11 cellular contexts compared by ENCODE assay signal in the genomic region with DNA sequence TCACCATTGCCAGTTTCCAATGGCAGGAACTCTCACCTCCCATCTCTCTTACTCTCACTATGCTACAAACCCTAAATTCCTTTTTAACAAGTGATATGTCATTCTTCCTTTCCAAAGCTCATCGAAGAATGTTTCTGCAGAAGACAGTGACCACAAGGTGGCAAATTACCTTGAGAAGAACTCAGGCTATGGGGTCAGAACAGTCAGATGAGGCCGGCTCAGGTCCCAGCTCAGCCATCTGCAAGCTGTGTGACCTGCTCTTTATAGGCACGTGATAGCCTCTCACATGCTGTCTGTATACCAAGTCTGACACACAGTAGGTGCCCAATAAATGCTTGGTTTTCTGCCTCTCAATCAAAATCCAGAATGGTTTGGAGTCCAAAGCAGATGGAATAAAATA.
DNase-seq lines count a peak whose midpoint lies in the region; ATAC-seq and TF ChIP-seq lines count a peak whose summit lies in the region.
"Had no signal": no experiment of that assay in that cellular context is flagged by ENCODE, and none has a peak within 500 bp of the region (broad histone marks: within the 10 kb centered on the region; RNA-seq: fewer than 3 reads in every experiment).

No MANE protein-coding gene starts in this region.

- peak overlapping the region; percentile 53 to 63 for H3K27ac Mint-ChIP-seq in natural killer cell
- H3K27ac Mint-ChIP-seq in natural killer cell treated with Interleukin-12 subunit alpha and Interleukin-12 subunit beta and Interleukin-15 and Interleukin-18, amount 100 ng/mL, for 72 hours: peak overlapping the region in 1 of 2 donors; percentile 63

- H3K9me3 Mint-ChIP-seq in natural killer cell: no peaks in the 10 kb centered on the region
- no peaks in the 10 kb centered on the region for H3K9me3 Mint-ChIP-seq in natural killer cell treated with Interleukin-12 subunit alpha and Interleukin-12 subunit beta and Interleukin-15 and Interleukin-18, amount 100 ng/mL, for 72 hours
- H3K9me3 Mint-ChIP-seq: naive thymus-derived CD4-positive, alpha-beta T cell had no signal

- intact Hi-C loops in natural killer cell (cut with micrococcal nuclease): no loop called here

- TF ChIP-seq CTCF in natural killer cell (IDR thresholded peaks at IDR 0.05): no peak

- no peaks in the 10 kb centered on the region for H3K27me3 Mint-ChIP-seq in natural killer cell (ENCODE audit: low read depth in 2 of 2)
- no peaks in the 10 kb centered on the region for H3K27me3 Mint-ChIP-seq in natural killer cell treated with Interleukin-12 subunit alpha and Interleukin-12 subunit beta and Interleukin-15 and Interleukin-18, amount 100 ng/mL, for 72 hours
- H3K27me3 Mint-ChIP-seq: naive thymus-derived CD4-positive, alpha-beta T cell had no signal

- ATAC-seq in natural killer cell: peak in 2 of 3 donors; percentile 34 to 52
- no peak for ATAC-seq in natural killer cell treated with Interleukin-12 subunit alpha and Interleukin-12 subunit beta and Interleukin-15 and Interleukin-18, amount 100 ng/mL, for 72 hours
- peak; percentile 34 for ATAC-seq in HG02870 (IDR thresholded peaks at IDR 0.05; ENCODE audit: unreplicated experiment)
- ATAC-seq in GM19035 (IDR thresholded peaks at IDR 0.05; ENCODE audit: unreplicated experiment): no peak
- ATAC-seq: naive thymus-derived CD4-positive, alpha-beta T cell had no signal

- H3K4me1 Mint-ChIP-seq in natural killer cell: peaks cover 50 to 65% of the 10 kb centered on the region in 2 donors
- peaks cover 45 to 51% of the 10 kb centered on the region in 2 donors for H3K4me1 Mint-ChIP-seq in natural killer cell treated with Interleukin-12 subunit alpha and Interleukin-12 subunit beta and Interleukin-15 and Interleukin-18, amount 100 ng/mL, for 72 hours (ENCODE audit: low read depth in 2 of 2)

- DNase-seq in natural killer cell (no peak), cerebellar cortex (ENCODE audit: low spot score) (peak; percentile 57), germinal center (ENCODE audit: low spot score) (no peak), EL (no peak)
- DNase-seq in natural killer cell treated with Interleukin-12 subunit alpha and Interleukin-12 subunit beta and Interleukin-15 and Interleukin-18, amount 100 ng/mL, for 72 hours (ENCODE audit: low spot score): no peak
- no peak for DNase-seq in stimulated activated CD4-positive, alpha-beta T cell treated with anti-CD3 and anti-CD28 coated beads, Interleukin-12 subunit alpha, Interleukin-12 subunit beta, amount 100 ng/mL, for 4 hours
- DNase-seq: dorsolateral prefrontal cortex; naive thymus-derived CD4-positive, alpha-beta T cell; substantia nigra had no signal

- H3K4me3 Mint-ChIP-seq in natural killer cell: no peak overlapping the region
- H3K4me3 Mint-ChIP-seq in natural killer cell treated with Interleukin-12 subunit alpha and Interleukin-12 subunit beta and Interleukin-15 and Interleukin-18, amount 100 ng/mL, for 72 hours: no peak overlapping the region

- no peaks in the 10 kb centered on the region for H3K36me3 Mint-ChIP-seq in natural killer cell
- peaks cover 4% of the 10 kb centered on the region for H3K36me3 Mint-ChIP-seq in natural killer cell treated with Interleukin-12 subunit alpha and Interleukin-12 subunit beta and Interleukin-15 and Interleukin-18, amount 100 ng/mL, for 72 hours

Comparison
In these comparisons a context has a peak if more than half of its experiments do, and no peak if none do; other contexts are left out.
1. ATAC-seq: peak in natural killer cell (2 of 3) and HG02870 (single experiment); none in natural killer cell treated with Interleukin-12 subunit alpha and Interleukin-12 subunit beta and Interleukin-15 and Interleukin-18, amount 100 ng/mL, for 72 hours (0 of 2) and GM19035 (single experiment).